Comparison of ENCODE assay signal across 9 cellular contexts in genomic region chr14:100159107-100159864, GRCh38. TPM values are rescaled to one million over a fixed set of nuclear protein-coding genes. Genes with fewer than 3 reads are reported as not detected.
DNase-seq lines count a peak whose midpoint lies in the region; ATAC-seq and TF ChIP-seq lines count a peak whose summit lies in the region.
"Had no signal": no experiment of that assay in that cellular context is flagged by ENCODE, and none has a peak within 500 bp of the region (broad histone marks: within the 10 kb centered on the region; RNA-seq: fewer than 3 reads in every experiment).

Gene DEGS2, minus strand, starts transcription at chr14:100159645. Its CDS starts 58 bp downstream, at chr14:100159587.

- DNase-seq in T47D (ENCODE audit: low read depth in 1 of 2, low spot score in 1 of 2) (peak; percentile 82 to 86), MCF 10A (ENCODE audit: unreplicated experiment) (no peak), MM.1S (peak; percentile 22), esophagus muscularis mucosa (ENCODE audit: extremely low spot score) (no peak), progenitor cell of endocrine pancreas (ENCODE audit: low spot score, unreplicated experiment) (peak; percentile 60), AG08396 (ENCODE audit: low spot score) (no peak)
- DNase-seq in activated CD4-positive, alpha-beta memory T cell treated with anti-CD3 and anti-CD28 coated beads for 36 hours, result peak; percentile 71

- POLR2A ChIA-PET in MCF 10A (lab: Yijun Ruan, JAX), result interaction anchor here (0.6 kb wide), 1 partner anchor 1121 kb away, joined by 3 read pairs; no protein-coding TSS in a partner anchor
- POLR2A ChIA-PET in activated CD4-positive, alpha-beta memory T cell treated with anti-CD3 and anti-CD28 coated beads for 36 hours (lab: Charles Lee), result no interaction called here

- intact Hi-C loops in MCF 10A (cut with micrococcal nuclease), result no loop called here
- intact Hi-C loops in activated CD4-positive, alpha-beta memory T cell treated with anti-CD3 and anti-CD28 coated beads for 36 hours (cut with micrococcal nuclease), result no loop called here
- intact Hi-C loops in esophagus muscularis mucosa (cut with DNase I), result no loop called here

- H3K9ac ChIP-seq in MM.1S (ENCODE audit: low read length), result no peak within 1 kb of the TSS

- no peak for ATAC-seq in GM18858 (IDR thresholded peaks at IDR 0.05; ENCODE audit: unreplicated experiment)

- H3K27ac ChIP-seq in MM.1S (ENCODE audit: low read length) (no peak within 1 kb of the TSS), esophagus muscularis mucosa (replicated peaks in 1 of 4) (no peak within 1 kb of the TSS)
- H3K27ac ChIP-seq: epithelial cell of prostate had no signal

- H3K4me1 Mint-ChIP-seq in MCF 10A (ENCODE audit: insufficient read depth, unreplicated experiment), result no peaks in the 10 kb centered on the region
- H3K4me1 Mint-ChIP-seq in activated CD4-positive, alpha-beta memory T cell treated with anti-CD3 and anti-CD28 coated beads for 36 hours (ENCODE audit: low read depth), result peaks cover 3% of the 10 kb centered on the region
- peaks cover 10% of the 10 kb centered on the region for H3K4me1 Mint-ChIP-seq in progenitor cell of endocrine pancreas (ENCODE audit: low read depth)

- no peaks in the 10 kb centered on the region for H3K36me3 ChIP-seq in MM.1S (replicated peaks; ENCODE audit: insufficient read depth, low read length)
- H3K36me3 ChIP-seq in esophagus muscularis mucosa, result no peaks in the 10 kb centered on the region

- H3K27me3 Mint-ChIP-seq in MCF 10A (ENCODE audit: insufficient read depth, unreplicated experiment), result no peaks in the 10 kb centered on the region
- H3K27me3 Mint-ChIP-seq in activated CD4-positive, alpha-beta memory T cell treated with anti-CD3 and anti-CD28 coated beads for 36 hours, result peaks cover 27% of the 10 kb centered on the region
- H3K27me3 Mint-ChIP-seq in progenitor cell of endocrine pancreas, result peaks cover 40% of the 10 kb centered on the region

- H3K4me1 ChIP-seq in MM.1S (ENCODE audit: low read length) (no peaks in the 10 kb centered on the region), esophagus muscularis mucosa (peaks cover 12 to 18% (median 17%) of the 10 kb centered on the region in 4 donors)

- H3K9me3 ChIP-seq in MM.1S (replicated peaks; ENCODE audit: insufficient read depth, low read length), result no peaks in the 10 kb centered on the region
- peaks cover 0 to 9% (median 8%) of the 10 kb centered on the region in 4 donors for H3K9me3 ChIP-seq in esophagus muscularis mucosa

- no peak for TF ChIP-seq EP300 in esophagus muscularis mucosa (IDR thresholded peaks at IDR 0.05)

- TF ChIP-seq CTCF in MCF 10A (IDR thresholded peaks at IDR 0.05; ENCODE audit: unreplicated experiment), result no peak
- no peak for TF ChIP-seq CTCF in MM.1S (IDR thresholded peaks at IDR 0.05; ENCODE audit: low read length)
- TF ChIP-seq CTCF in esophagus muscularis mucosa (IDR thresholded peaks at IDR 0.05), result no peak
- TF ChIP-seq CTCF in progenitor cell of endocrine pancreas (IDR thresholded peaks at IDR 0.05; ENCODE audit: unreplicated experiment), result no peak

- BruUV-seq in MCF 10A (replicated peaks; lab: Mats Ljungman, UMichigan), result no TSS peak

- no peaks in the 10 kb centered on the region for H3K9me2 ChIP-seq in MM.1S (replicated peaks; ENCODE audit: insufficient read depth, low read length)

- in situ Hi-C loops in T47D (cut with HindIII; ENCODE audit: low pct_unique_long_range_greater_than_20kb, low sequenced_read_pairs), result no loop called here

- H2AFZ ChIP-seq in MM.1S (ENCODE audit: low read length), result no peak within 1 kb of the TSS

- no peak for TF ChIP-seq POLR2A in esophagus muscularis mucosa (IDR thresholded peaks at IDR 0.05; ENCODE audit: low read depth)

- no peak within 1 kb of the TSS for H3K4me3 ChIP-seq in MM.1S (ENCODE audit: low read length)
- peak within 1 kb of the TSS; percentile 43 to 52 (median 48) for H3K4me3 ChIP-seq in esophagus muscularis mucosa

- no peaks in the 10 kb centered on the region for H3K79me2 ChIP-seq in MM.1S (ENCODE audit: low read length)

- no CpG with 5 or more reads among the region's 93 CpGs for WGBS in esophagus muscularis mucosa

- H3K27me3 ChIP-seq in MM.1S (replicated peaks; ENCODE audit: insufficient read depth, low read length) (no peaks in the 10 kb centered on the region; the same call in 1 of the 2 replicates), esophagus muscularis mucosa (peaks cover 2 to 67% (median 33%) of the 10 kb centered on the region in 4 donors)

- CTCF ChIA-PET in MCF 10A (lab: Yijun Ruan, JAX), result no interaction called here
- CTCF ChIA-PET in activated CD4-positive, alpha-beta memory T cell treated with anti-CD3 and anti-CD28 coated beads for 36 hours (lab: Charles Lee), result interaction anchor here (1.4 kb wide), 1 partner anchor 34 kb away, joined by 6 read pairs; no protein-coding TSS in a partner anchor

- no peak within 1 kb of the TSS for H3K4me3 Mint-ChIP-seq in MCF 10A (ENCODE audit: unreplicated experiment)
- H3K4me3 Mint-ChIP-seq in activated CD4-positive, alpha-beta memory T cell treated with anti-CD3 and anti-CD28 coated beads for 36 hours, result peak within 1 kb of the TSS; percentile 63
- peak within 1 kb of the TSS; percentile 50 for H3K4me3 Mint-ChIP-seq in progenitor cell of endocrine pancreas (ENCODE audit: low read depth)

- H4K20me1 ChIP-seq in MM.1S (ENCODE audit: insufficient read depth, low read length), result no peaks in the 10 kb centered on the region

- H3K4me2 ChIP-seq in MM.1S (ENCODE audit: low read depth, low read length), result peak within 1 kb of the TSS; percentile 49

- H3K9me3 Mint-ChIP-seq in MCF 10A (ENCODE audit: unreplicated experiment) (peaks cover 7% of the 10 kb centered on the region), progenitor cell of endocrine pancreas (ENCODE audit: low read depth) (peaks cover 5% of the 10 kb centered on the region)
- H3K9me3 Mint-ChIP-seq in activated CD4-positive, alpha-beta memory T cell treated with anti-CD3 and anti-CD28 coated beads for 36 hours, result peaks cover 10% of the 10 kb centered on the region

- no peak within 1 kb of the TSS for H3K27ac Mint-ChIP-seq in MCF 10A (ENCODE audit: low read depth, unreplicated experiment)
- no peak within 1 kb of the TSS for H3K27ac Mint-ChIP-seq in activated CD4-positive, alpha-beta memory T cell treated with anti-CD3 and anti-CD28 coated beads for 36 hours
- H3K27ac Mint-ChIP-seq in progenitor cell of endocrine pancreas, result no peak within 1 kb of the TSS

- no peaks in the 10 kb centered on the region for H3F3A ChIP-seq in MM.1S (ENCODE audit: insufficient read depth, low read length)

- H3K36me3 Mint-ChIP-seq in MCF 10A (ENCODE audit: insufficient read depth, unreplicated experiment), result peaks cover 6% of the 10 kb centered on the region
- peaks cover 5% of the 10 kb centered on the region for H3K36me3 Mint-ChIP-seq in activated CD4-positive, alpha-beta memory T cell treated with anti-CD3 and anti-CD28 coated beads for 36 hours
- H3K36me3 Mint-ChIP-seq in progenitor cell of endocrine pancreas (ENCODE audit: insufficient read depth), result peaks cover 2% of the 10 kb centered on the region

RNA-seq across cellular contexts. Expression of gene DEGS2, which starts in this region (rescaled TPM):
- total RNA-seq in MCF 10A (2022) (0.07 and 0.39 TPM in 2 replicates), esophagus muscularis mucosa (under 1 TPM in 3 of 4 donors, not detected in 1; 0.06 to 0.33 (median 0.11) TPM), progenitor cell of endocrine pancreas (0.73 and 1.3 TPM in 2 replicates)
- 1 to 10 TPM; 1.1 to 1.3 TPM for total RNA-seq in activated CD4-positive, alpha-beta memory T cell treated with anti-CD3 and anti-CD28 coated beads for 36 hours

Comparison
In these comparisons a context has a peak if more than half of its experiments do, and no peak if none do; other contexts are left out.
1. DNase-seq: peak in T47D (2 of 2), MM.1S (single experiment), activated CD4-positive, alpha-beta memory T cell treated with anti-CD3 and anti-CD28 coated beads for 36 hours (single experiment) and progenitor cell of endocrine pancreas (single experiment); none in MCF 10A (single experiment), esophagus muscularis mucosa (single experiment) and AG08396 (single experiment).